15 cellular contexts compared by ENCODE assay signal in the genomic region with DNA sequence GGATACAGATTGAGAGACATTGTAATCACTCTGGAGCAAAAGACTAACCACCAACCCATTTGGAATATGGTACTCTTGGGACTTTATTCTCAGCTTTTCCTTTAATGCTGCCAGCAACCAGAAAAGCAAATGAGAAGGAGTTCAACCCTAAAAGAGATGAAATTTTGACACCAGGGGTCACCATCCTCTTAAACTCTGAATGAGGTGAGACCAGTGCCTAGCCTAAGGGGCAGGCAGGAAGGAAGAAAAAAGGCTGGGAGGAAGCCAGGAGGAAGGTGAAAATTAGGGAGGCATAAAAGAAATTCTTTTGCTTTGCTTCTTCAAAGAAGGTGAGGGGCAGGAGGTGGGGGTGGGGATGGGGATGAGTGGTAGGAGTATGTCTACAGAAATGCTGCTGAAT.
"Had no signal": no experiment of that assay in that cellular context is flagged by ENCODE, and none has a peak within 500 bp of the region (broad histone marks: within the 10 kb centered on the region; RNA-seq: fewer than 3 reads in every experiment).

No MANE protein-coding gene starts in this region.

- H3K9me3 ChIP-seq: colonic mucosa, gastrocnemius medialis, neutrophil, tibial nerve had no signal

- ATAC-seq: activated T-helper 17 cell treated with anti-CD3 and anti-CD28 coated beads, Interleukin-2, amount 50 U/mL, for 72 hours; gastrocnemius medialis; heart right ventricle; left ventricle myocardium superior; right cardiac atrium; stimulated activated effector memory CD8-positive, alpha-beta T cell treated with anti-CD3 and anti-CD28 coated beads, Interleukin-12 subunit alpha, Interleukin-12 subunit beta, amount 100 ng/mL, for 72 hours had no signal

- H3K27me3 ChIP-seq: cardiac muscle cell, colonic mucosa, gastrocnemius medialis, heart right ventricle, neutrophil, tibial nerve had no signal

- FAIRE-seq: kidney had no signal

- H3K27me3 Mint-ChIP-seq: activated T-helper 17 cell treated with anti-CD3 and anti-CD28 coated beads, Interleukin-2, amount 50 U/mL, for 72 hours had no signal

- H3K4me3 ChIP-seq: cardiac muscle cell, colonic mucosa, gastrocnemius medialis, heart right ventricle, smooth muscle cell, tibial nerve had no signal

- H3K27ac Mint-ChIP-seq: activated CD4-positive, alpha-beta T cell treated with anti-CD3 and anti-CD28 coated beads, Interleukin-2, amount 10 ng/mL, durations not matched to agents 24 days and 14 days; activated naive CD4-positive, alpha-beta T cell treated with anti-CD3 and anti-CD28 coated beads for 36 hours; activated T-helper 17 cell treated with anti-CD3 and anti-CD28 coated beads, Interleukin-2, amount 50 U/mL, for 72 hours; stimulated activated effector memory CD8-positive, alpha-beta T cell treated with anti-CD3 and anti-CD28 coated beads, Interleukin-12 subunit alpha, Interleukin-12 subunit beta, amount 100 ng/mL, for 72 hours had no signal

- H3K36me3 ChIP-seq: cardiac muscle cell, colonic mucosa, gastrocnemius medialis, heart right ventricle, neutrophil, tibial nerve had no signal

- DNase-seq: activated CD4-positive, alpha-beta T cell treated with anti-CD3 and anti-CD28 coated beads, Interleukin-2, amount 10 ng/mL, durations not matched to agents 24 days and 14 days; activated naive CD4-positive, alpha-beta T cell treated with anti-CD3 and anti-CD28 coated beads for 36 hours; colonic mucosa; gastrocnemius medialis; heart right ventricle; kidney; left ventricle myocardium superior; posterior cingulate gyrus; right cardiac atrium had no signal

- H3K4me1 ChIP-seq: colonic mucosa, gastrocnemius medialis had no signal

- H3K4me3 Mint-ChIP-seq: activated CD4-positive, alpha-beta T cell treated with anti-CD3 and anti-CD28 coated beads, Interleukin-2, amount 10 ng/mL, durations not matched to agents 24 days and 14 days; activated naive CD4-positive, alpha-beta T cell treated with anti-CD3 and anti-CD28 coated beads for 36 hours; activated T-helper 17 cell treated with anti-CD3 and anti-CD28 coated beads, Interleukin-2, amount 50 U/mL, for 72 hours; stimulated activated effector memory CD8-positive, alpha-beta T cell treated with anti-CD3 and anti-CD28 coated beads, Interleukin-12 subunit alpha, Interleukin-12 subunit beta, amount 100 ng/mL, for 72 hours had no signal

- H3K27ac ChIP-seq: cardiac muscle cell, colonic mucosa, gastrocnemius medialis, heart right ventricle, neutrophil, tibial nerve had no signal

- H3K4me2 ChIP-seq: smooth muscle cell had no signal
